ENCODE assay signal across 23 cellular contexts in the genomic region with DNA sequence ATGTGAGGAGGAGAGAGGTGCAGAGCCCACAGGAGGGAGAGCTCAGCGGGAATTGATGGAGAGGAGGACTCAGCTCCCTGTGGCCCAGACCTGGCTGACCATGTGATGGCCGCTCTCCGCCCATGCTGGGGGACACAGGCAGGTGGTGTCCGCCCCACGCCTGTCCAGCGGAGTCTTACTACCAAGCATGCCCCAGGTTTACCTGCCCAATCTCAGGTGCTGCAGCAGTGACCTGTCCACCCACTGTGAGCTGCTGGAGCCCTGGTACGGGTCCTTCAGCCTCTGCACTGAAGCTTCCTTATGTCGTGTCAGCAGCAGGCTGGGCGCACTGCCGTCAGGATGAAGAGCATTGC.
"Had no signal": no experiment of that assay in that cellular context is flagged by ENCODE, and none has a peak within 500 bp of the region (broad histone marks: within the 10 kb centered on the region; RNA-seq: fewer than 3 reads in every experiment).

No MANE protein-coding gene starts in this region.

- H3K4me3 Mint-ChIP-seq: memory B cell; mesothelial cell of epicardium; naive B cell; natural killer cell treated with Interleukin-12 subunit alpha and Interleukin-12 subunit beta and Interleukin-15 and Interleukin-18, amount 100 ng/mL, for 72 hours; neural crest cell; stimulated activated effector memory CD8-positive, alpha-beta T cell treated with anti-CD3 and anti-CD28 coated beads, Interleukin-12 subunit alpha, Interleukin-12 subunit beta, amount 100 ng/mL, for 72 hours; stimulated activated naive CD8-positive, alpha-beta T cell treated with anti-CD3 and anti-CD28 coated beads, Interleukin-15, Interleukin-2, amounts not matched to agents 100 ng/mL and 50 ng/mL, for 24 hours had no signal

- H3K4me1 Mint-ChIP-seq: memory B cell; neural crest cell; stimulated activated effector memory CD8-positive, alpha-beta T cell treated with anti-CD3 and anti-CD28 coated beads, Interleukin-12 subunit alpha, Interleukin-12 subunit beta, amount 100 ng/mL, for 72 hours had no signal

- H3K27ac ChIP-seq: dorsolateral prefrontal cortex, gastrocnemius medialis, psoas muscle, skin epidermis, suprapubic skin, transverse colon, vagina had no signal

- ATAC-seq: gastrocnemius medialis; left ventricle myocardium superior; mucosa of descending colon; psoas muscle; stimulated activated effector memory CD8-positive, alpha-beta T cell treated with anti-CD3 and anti-CD28 coated beads, Interleukin-12 subunit alpha, Interleukin-12 subunit beta, amount 100 ng/mL, for 72 hours had no signal

- H3K27ac Mint-ChIP-seq: memory B cell; mesothelial cell of epicardium; naive B cell; natural killer cell treated with Interleukin-12 subunit alpha and Interleukin-12 subunit beta and Interleukin-15 and Interleukin-18, amount 100 ng/mL, for 72 hours; stimulated activated effector memory CD8-positive, alpha-beta T cell treated with anti-CD3 and anti-CD28 coated beads, Interleukin-12 subunit alpha, Interleukin-12 subunit beta, amount 100 ng/mL, for 72 hours; stimulated activated naive CD8-positive, alpha-beta T cell treated with anti-CD3 and anti-CD28 coated beads, Interleukin-15, Interleukin-2, amounts not matched to agents 100 ng/mL and 50 ng/mL, for 24 hours had no signal

- H3K36me3 Mint-ChIP-seq: memory B cell; mesothelial cell of epicardium; naive B cell; natural killer cell treated with Interleukin-12 subunit alpha and Interleukin-12 subunit beta and Interleukin-15 and Interleukin-18, amount 100 ng/mL, for 72 hours had no signal

- H3K36me3 ChIP-seq: gastrocnemius medialis, suprapubic skin, transverse colon, vagina had no signal

- H3K4me1 ChIP-seq: gastrocnemius medialis, psoas muscle, suprapubic skin, transverse colon, vagina had no signal

- H3K9me3 Mint-ChIP-seq: natural killer cell treated with Interleukin-12 subunit alpha and Interleukin-12 subunit beta and Interleukin-15 and Interleukin-18, amount 100 ng/mL, for 72 hours; neural crest cell; stimulated activated effector memory CD8-positive, alpha-beta T cell treated with anti-CD3 and anti-CD28 coated beads, Interleukin-12 subunit alpha, Interleukin-12 subunit beta, amount 100 ng/mL, for 72 hours; stimulated activated naive CD8-positive, alpha-beta T cell treated with anti-CD3 and anti-CD28 coated beads, Interleukin-15, Interleukin-2, amounts not matched to agents 100 ng/mL and 50 ng/mL, for 24 hours had no signal

- H3K9me3 ChIP-seq: gastrocnemius medialis, mucosa of descending colon, psoas muscle, suprapubic skin, transverse colon, vagina had no signal

- H3K27me3 ChIP-seq: vagina had no signal

- DNase-seq: cortex of kidney; effector CD4-positive, alpha-beta T cell; foreskin fibroblast; gastrocnemius medialis; left ventricle myocardium superior; mucosa of descending colon; naive B cell; right cardiac atrium; stimulated activated CD4-positive, alpha-beta T cell treated with anti-CD3 and anti-CD28 coated beads, Interleukin-15, amount 100 ng/mL, for 24 hours; stimulated activated CD4-positive, alpha-beta T cell treated with anti-CD3 and anti-CD28 coated beads, Interleukin-4, amount 100 ng/mL, for 1 hour; transverse colon had no signal

- H3K4me3 ChIP-seq: dorsolateral prefrontal cortex, gastrocnemius medialis, lung, mucosa of descending colon, psoas muscle, skin epidermis, suprapubic skin, transverse colon, vagina had no signal
